Comparison of ENCODE assay signal across 13 cellular contexts in genomic region chr3:43906847-43907507, GRCh38.
DNase-seq lines count a peak whose midpoint lies in the region; ATAC-seq lines count a peak whose summit lies in the region.
"Had no signal": no experiment of that assay in that cellular context is flagged by ENCODE, and none has a peak within 500 bp of the region (broad histone marks: within the 10 kb centered on the region; RNA-seq: fewer than 3 reads in every experiment).

No MANE protein-coding gene starts in this region.

- DNase-seq in posterior vena cava (ENCODE audit: low spot score) (no peak), cardiac septum (ENCODE audit: low spot score) (no peak), dermis blood vessel endothelial cell (no peak)
- DNase-seq: body of pancreas, DND-41, left cardiac atrium, tibial artery had no signal

- H3K27ac ChIP-seq in BLaER1 = peak overlapping the region; percentile 74
- H3K27ac ChIP-seq: body of pancreas, skin epidermis, tibial artery had no signal

- H3K4me2 ChIP-seq in BLaER1 = peak overlapping the region; percentile 79

- H3K9ac ChIP-seq in BLaER1 = 0 out of 2 replicates have a peak overlapping the region, but pooled peaks have one; percentile 34

- H4K20me1 ChIP-seq in BLaER1 = no peaks in the 10 kb centered on the region

- H3K36me3 ChIP-seq in BLaER1 = no peaks in the 10 kb centered on the region
- H3K36me3 ChIP-seq: tibial artery had no signal

- no peaks in the 10 kb centered on the region for H3K27me3 ChIP-seq in BLaER1
- H3K27me3 ChIP-seq: body of pancreas, tibial artery had no signal

- peak; percentile 19 for ATAC-seq in GM19351 (IDR thresholded peaks at IDR 0.05; ENCODE audit: unreplicated experiment)
- peak; percentile 45 for ATAC-seq in HG02798 (IDR thresholded peaks at IDR 0.05; ENCODE audit: poor library complexity, unreplicated experiment)
- peak; percentile 19 for ATAC-seq in HG03571 (IDR thresholded peaks at IDR 0.05; ENCODE audit: unreplicated experiment)
- no peak for ATAC-seq in HG03439 (IDR thresholded peaks at IDR 0.05; ENCODE audit: unreplicated experiment)
- ATAC-seq: body of pancreas, left cardiac atrium had no signal

- intact Hi-C loops in posterior vena cava (cut with DNase I) = no loop called here
- intact Hi-C loops in cardiac septum (cut with DNase I) = no loop called here

- peaks cover 22% of the 10 kb centered on the region for H3K4me1 ChIP-seq in BLaER1
- H3K4me1 ChIP-seq: body of pancreas, tibial artery had no signal

- no peak overlapping the region for H3K4me3 ChIP-seq in BLaER1
- H3K4me3 ChIP-seq: body of pancreas, skin epidermis, tibial artery had no signal

- H3K9me3 ChIP-seq in BLaER1 = no peaks in the 10 kb centered on the region
- H3K9me3 ChIP-seq: body of pancreas, tibial artery had no signal
